In genomic region chr20:57409316-57409671, GRCh38 we compare ENCODE assay signal across 1 cellular context.
TF ChIP-seq lines count a peak whose summit lies in the region.

No MANE protein-coding gene starts in this region.

TF ChIP-seq in HEK293, 187 proteins besides CTCF, POLR2A, EP300 and RAD21 (continued from another document):
- TF ChIP-seq ZNF26 (tag by site-specific recombination; IDR thresholded peaks at IDR 0.05) (no peak), ZNF175 (tag by site-specific recombination; IDR thresholded peaks at IDR 0.05) (no peak)
